ENCODE assay signal across 16 cellular contexts in genomic region chr6:146336200-146336599, GRCh38.
"Had no signal": no experiment of that assay in that cellular context is flagged by ENCODE, and none has a peak within 500 bp of the region (broad histone marks: within the 10 kb centered on the region; RNA-seq: fewer than 3 reads in every experiment).

No MANE protein-coding gene starts in this region.

- ATAC-seq: activated CD8-positive, alpha-beta T cell treated with anti-CD3 and anti-CD28 coated beads, Interleukin-2, amount 10 ng/mL, durations not matched to agents 7 days and 5 days; esophagus mucosa; foreskin keratinocyte; T-cell had no signal

- H3K4me3 ChIP-seq: left ventricle myocardium inferior, ovary, testis had no signal

- H3K36me3 ChIP-seq: left ventricle myocardium inferior, ovary, WERI-Rb-1 had no signal

- H3K4me3 Mint-ChIP-seq: activated CD8-positive, alpha-beta T cell treated with anti-CD3 and anti-CD28 coated beads, Interleukin-2, amount 10 ng/mL, durations not matched to agents 7 days and 5 days; activated naive CD4-positive, alpha-beta T cell treated with anti-CD3 and anti-CD28 coated beads for 36 hours; brain; memory B cell; stimulated activated naive CD8-positive, alpha-beta T cell treated with anti-CD3 and anti-CD28 coated beads, Interleukin-15, Interleukin-2, amounts not matched to agents 100 ng/mL and 50 ng/mL, for 24 hours; T-cell had no signal

- DNase-seq: activated CD4-positive, alpha-beta T cell treated with anti-CD3 and anti-CD28 coated beads for 4 hours; activated CD8-positive, alpha-beta T cell treated with anti-CD3 and anti-CD28 coated beads, Interleukin-2, amount 10 ng/mL, durations not matched to agents 7 days and 5 days; activated naive CD4-positive, alpha-beta T cell treated with anti-CD3 and anti-CD28 coated beads for 36 hours; foreskin keratinocyte; head of caudate nucleus; left ventricle myocardium inferior; ovary; stimulated activated CD4-positive, alpha-beta T cell treated with anti-CD3 and anti-CD28 coated beads, Interleukin-4, amount 100 ng/mL, for 24 hours; T-cell; T1000; testis; WERI-Rb-1 had no signal

- H3K4me1 Mint-ChIP-seq: memory B cell, T-cell had no signal

- H3K9me3 ChIP-seq: left ventricle myocardium inferior, ovary, testis had no signal

- H3K36me3 Mint-ChIP-seq: brain, memory B cell, T-cell had no signal

- H3K27ac ChIP-seq: foreskin keratinocyte, left ventricle myocardium inferior, ovary, testis, WERI-Rb-1 had no signal

- H3K4me1 ChIP-seq: foreskin keratinocyte, left ventricle myocardium inferior, testis had no signal

- H3K27ac Mint-ChIP-seq: activated CD8-positive, alpha-beta T cell treated with anti-CD3 and anti-CD28 coated beads, Interleukin-2, amount 10 ng/mL, durations not matched to agents 7 days and 5 days; activated naive CD4-positive, alpha-beta T cell treated with anti-CD3 and anti-CD28 coated beads for 36 hours; memory B cell; stimulated activated naive CD8-positive, alpha-beta T cell treated with anti-CD3 and anti-CD28 coated beads, Interleukin-15, Interleukin-2, amounts not matched to agents 100 ng/mL and 50 ng/mL, for 24 hours; T-cell had no signal

- H3K27me3 Mint-ChIP-seq: memory B cell had no signal

- H3K27me3 ChIP-seq: foreskin keratinocyte, ovary, testis had no signal

- H3K9me3 Mint-ChIP-seq: activated naive CD4-positive, alpha-beta T cell treated with anti-CD3 and anti-CD28 coated beads for 36 hours; memory B cell had no signal
